ENCODE assay signal across 17 cellular contexts in the genomic region with DNA sequence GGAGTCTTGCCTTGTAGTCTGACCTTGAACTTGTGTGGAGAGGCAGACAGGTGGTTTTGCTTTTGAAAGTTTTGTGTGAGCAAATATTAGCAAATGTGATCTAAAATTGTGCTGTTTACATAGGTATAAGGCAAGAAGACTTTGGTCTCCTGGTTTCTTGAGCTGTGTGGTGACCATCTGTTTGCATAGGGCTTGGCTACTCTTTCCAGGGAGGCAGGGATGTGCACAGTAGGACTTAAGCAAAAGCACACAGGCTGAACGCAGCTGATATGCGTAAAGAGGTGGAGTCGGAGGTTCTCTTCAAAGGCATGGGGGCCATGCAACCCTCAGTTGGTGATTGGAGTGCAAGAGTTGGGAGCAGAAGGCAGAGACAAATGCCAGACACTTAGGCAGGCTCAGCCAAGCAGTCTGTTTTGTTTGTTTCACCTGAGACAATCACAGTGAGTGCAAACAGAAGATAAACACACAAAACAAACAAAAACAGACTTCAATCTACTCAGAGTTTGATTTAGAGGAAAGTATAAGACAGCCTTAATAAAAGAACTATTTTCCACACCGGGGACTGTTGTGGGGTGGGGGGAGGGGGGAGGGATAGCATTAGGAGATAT.
DNase-seq lines count a peak whose midpoint lies in the region; ATAC-seq, FAIRE-seq and TF ChIP-seq lines count a peak whose summit lies in the region.
"Had no signal": no experiment of that assay in that cellular context is flagged by ENCODE, and none has a peak within 500 bp of the region (broad histone marks: within the 10 kb centered on the region; RNA-seq: fewer than 3 reads in every experiment).

No MANE protein-coding gene starts in this region.

- CTCF ChIA-PET in H1 (lab: Charles Lee; ENCODE audit: partially characterized antibody) = no interaction called here

- POLR2A ChIA-PET in H1 (lab: Charles Lee; ENCODE audit: partially characterized antibody) = no interaction called here

- peaks cover 0 to 2% of the 10 kb centered on the region in 2 experiments; a peak in 2 of 5 replicates for H3K9me3 Mint-ChIP-seq in H9
- peaks cover 9% of the 10 kb centered on the region for H3K9me3 Mint-ChIP-seq in stimulated activated memory B cell treated with anti-CD40 and anti-IgM and Interleukin-4, amounts not matched to agents 10 μg/mL and 1 μg/mL and 100 μg/mL, for 72 hours

- no peaks in the 10 kb centered on the region for H3K9me3 ChIP-seq in H9 (ENCODE audit: control insufficient read depth, low read depth, low read length)
- no peaks in the 10 kb centered on the region for H3K9me3 ChIP-seq in H1 (ENCODE audit: insufficient read depth in 2 of 2, low read depth in 1 of 2, low read length in 1 of 2)
- no peaks in the 10 kb centered on the region for H3K9me3 ChIP-seq in esophagus muscularis mucosa
- H3K9me3 ChIP-seq: BLaER1 treated with 17β-estradiol and CSF1 and Interleukin-3, amounts not matched to agents 10 nM and 100 nM had no signal

- no peak overlapping the region for H4K91ac ChIP-seq in H9 (ENCODE audit: insufficient read length, low read depth, low read length)
- H4K91ac ChIP-seq in H1 (replicated peaks; ENCODE audit: insufficient read length, low read length) = no peak overlapping the region

- no peak for FAIRE-seq in H1 (lab: Jason Lieb, UNC)
- FAIRE-seq: GM12891, K562 had no signal

- H3K4me1 Mint-ChIP-seq in H9 = peaks cover 3 to 4% of the 10 kb centered on the region in 2 experiments; a peak in 3 of 4 replicates
- no peaks in the 10 kb centered on the region for H3K4me1 Mint-ChIP-seq in stimulated activated memory B cell treated with anti-CD40 and anti-IgM and Interleukin-4, amounts not matched to agents 10 μg/mL and 1 μg/mL and 100 μg/mL, for 72 hours

- TF ChIP-seq CTCF in H9 (conservative IDR thresholded peaks at IDR 0.05) = no peak
- no peak for TF ChIP-seq CTCF in H1 (IDR thresholded peaks at IDR 0.05; ENCODE audit: control extremely low read depth in 1 of 3, insufficient read depth in 1 of 3, low read depth in 1 of 3, low read length in 3 of 3)
- TF ChIP-seq CTCF in esophagus muscularis mucosa (IDR thresholded peaks at IDR 0.05) = no peak

- no peak overlapping the region for H4K8ac ChIP-seq in H9 (replicated peaks; ENCODE audit: insufficient read length, low read depth, low read length)
- no peak overlapping the region for H4K8ac ChIP-seq in H1 (ENCODE audit: extremely low read depth, insufficient read depth, low read length)

- H3K4me3 Mint-ChIP-seq in H9 = no peak overlapping the region
- H3K4me3 Mint-ChIP-seq in stimulated activated memory B cell treated with anti-CD40 and anti-IgM and Interleukin-4, amounts not matched to agents 10 μg/mL and 1 μg/mL and 100 μg/mL, for 72 hours = no peak overlapping the region
- H3K4me3 Mint-ChIP-seq: CD4-positive, alpha-beta T cell had no signal

- H3K27me3 Mint-ChIP-seq in H9 (ENCODE audit: low read depth) = no peaks in the 10 kb centered on the region
- no peaks in the 10 kb centered on the region for H3K27me3 Mint-ChIP-seq in stimulated activated memory B cell treated with anti-CD40 and anti-IgM and Interleukin-4, amounts not matched to agents 10 μg/mL and 1 μg/mL and 100 μg/mL, for 72 hours
- H3K27me3 Mint-ChIP-seq: CD4-positive, alpha-beta T cell had no signal

- no CpG with 5 or more reads among the region's 4 CpGs for WGBS in H9 (ENCODE audit: extremely low coverage, insufficient read length, low lambda C conversion rate)
- 87% methylated on average over 4 of the region's 4 CpGs; no CpG with 5 or more reads in 1 of the 2 experiments for WGBS in H1 (ENCODE audit: extremely low coverage in 1 of 2, insufficient coverage in 1 of 2, insufficient read length in 1 of 2, insufficient replicate concordance in 2 of 2, low coverage in 1 of 2, low lambda C conversion rate in 2 of 2, missing lambda C conversion rate in 1 of 2), 2 experiments
- 78% methylated on average over 4 of the region's 4 CpGs for WGBS in esophagus muscularis mucosa

- H3K4me3 ChIP-seq in H1 (ENCODE audit: extremely low read depth in 1 of 4, insufficient read depth in 2 of 4, low read depth in 3 of 4, low read length in 4 of 4) (no peak overlapping the region), esophagus muscularis mucosa (no peak overlapping the region)
- H3K4me3 ChIP-seq: BLaER1 treated with 17β-estradiol and CSF1 and Interleukin-3, amounts not matched to agents 10 nM and 100 nM; GM23248; K562 had no signal

- DNase-seq in NCI-H510A treated with DMSO at 0.1 percent for 48 hours (lab: John Stamatoyannopoulos, UW) (peak; percentile 12), NCI-H510A (lab: John Stamatoyannopoulos, UW) (no peak), H9 (no peak), H1 (ENCODE audit: low read depth in 1 of 2, low spot score in 2 of 2) (no peak), NCI-H2227 (lab: John Stamatoyannopoulos, UW; ENCODE audit: unreplicated experiment) (no peak), esophagus muscularis mucosa (ENCODE audit: extremely low spot score) (no peak)
- DNase-seq: ACHN; Calu3; CD4-positive, alpha-beta T cell; DMS 273 treated with DMSO at 0.1 percent for 48 hours; GM23248; H7 had no signal

- H3K4ac ChIP-seq in H9 (ENCODE audit: low read depth, low read length) = no peak overlapping the region; the same call in 1 of the 2 replicates
- no peak overlapping the region for H3K4ac ChIP-seq in H1 (replicated peaks; ENCODE audit: insufficient read length, low read depth, low read length)

- H3K9ac ChIP-seq in H9 (ENCODE audit: extremely low read depth, insufficient read length, low read length) (no peak overlapping the region), H1 (replicated peaks in 1 of 4; ENCODE audit: extremely low read depth in 1 of 4, low read depth in 3 of 4, low read length in 3 of 4) (no peak overlapping the region)
- H3K9ac ChIP-seq: BLaER1 treated with 17β-estradiol and CSF1 and Interleukin-3, amounts not matched to agents 10 nM and 100 nM; GM23248 had no signal

- H3K27me3 ChIP-seq in H9 (ENCODE audit: insufficient read depth, low read length) = no peaks in the 10 kb centered on the region
- H3K27me3 ChIP-seq in H1 (replicated peaks in 1 of 4; ENCODE audit: control insufficient read depth in 3 of 4, extremely low read depth in 1 of 4, insufficient read depth in 3 of 4, low read length in 3 of 4) = no peaks in the 10 kb centered on the region
- no peaks in the 10 kb centered on the region for H3K27me3 ChIP-seq in esophagus muscularis mucosa
- H3K27me3 ChIP-seq: BLaER1 treated with 17β-estradiol and CSF1 and Interleukin-3, amounts not matched to agents 10 nM and 100 nM had no signal

- H3K79me1 ChIP-seq in H9 (ENCODE audit: insufficient read depth, low read depth, low read length, poor library complexity, severe bottlenecking) (no peaks in the 10 kb centered on the region), H1 (ENCODE audit: low read depth, low read length) (no peaks in the 10 kb centered on the region)

- H3K23me2 ChIP-seq in H9 (ENCODE audit: insufficient read length, low read depth, low read length, poor library complexity, severe bottlenecking) = no peaks in the 10 kb centered on the region
- peaks cover 5% of the 10 kb centered on the region; the same call in 1 of the 2 replicates for H3K23me2 ChIP-seq in H1 (ENCODE audit: low read depth, low read length)

- H4K5ac ChIP-seq in H9 (ENCODE audit: insufficient read length, low read depth, low read length) (no peak overlapping the region), H1 (ENCODE audit: insufficient read length, low read depth, low read length) (no peak overlapping the region)

- no peak overlapping the region for H2BK20ac ChIP-seq in H9 (ENCODE audit: low read depth, low read length, poor library complexity, severe bottlenecking)
- no peak overlapping the region for H2BK20ac ChIP-seq in H1 (ENCODE audit: low read length)

- H3K23ac ChIP-seq in H9 (ENCODE audit: insufficient read length, low read depth, low read length) = no peak overlapping the region
- H3K23ac ChIP-seq in H1 (ENCODE audit: insufficient read length) = no peak overlapping the region

- H3K79me2 ChIP-seq in H9 (ENCODE audit: insufficient read depth, low read length) = no peaks in the 10 kb centered on the region
- H3K79me2 ChIP-seq in H1 (ENCODE audit: control insufficient read depth in 1 of 2, insufficient read depth in 2 of 2, low read length in 2 of 2) = no peaks in the 10 kb centered on the region; a peak in 1 of 4 replicates

- H2AK5ac ChIP-seq in H9 (ENCODE audit: insufficient read length, low read length) (no peak overlapping the region), H1 (ENCODE audit: low read depth, low read length) (no peak overlapping the region)

- TF ChIP-seq RAD21 in H1 (IDR thresholded peaks at IDR 0.05 in 1 of 2, conservative IDR thresholded peaks at IDR 0.05 in 1 of 2; ENCODE audit: low read depth in 2 of 2, low read length in 2 of 2) = no peak

- H3K56ac ChIP-seq in H9 (ENCODE audit: insufficient read length, low read depth, low read length) (no peak overlapping the region), H1 (replicated peaks; ENCODE audit: insufficient read length, low read depth, low read length) (no peak overlapping the region)

- no peak for TF ChIP-seq EP300 in H1 (IDR thresholded peaks at IDR 0.05; ENCODE audit: borderline replicate concordance in 1 of 2, low read depth in 2 of 2, low read length in 2 of 2)
- no peak for TF ChIP-seq EP300 in esophagus muscularis mucosa (IDR thresholded peaks at IDR 0.05)

- H3K36me3 ChIP-seq in H1 (ENCODE audit: control insufficient read depth in 2 of 4, insufficient read depth in 4 of 4, low read length in 3 of 4) = no peaks in the 10 kb centered on the region
- H3K36me3 ChIP-seq in esophagus muscularis mucosa = no peaks in the 10 kb centered on the region
- H3K36me3 ChIP-seq: BLaER1 treated with 17β-estradiol and CSF1 and Interleukin-3, amounts not matched to agents 10 nM and 100 nM had no signal

- TF ChIP-seq POLR2A in H1 (IDR thresholded peaks at IDR 0.05; ENCODE audit: control extremely low read depth in 1 of 2, low read depth in 2 of 2, low read length in 2 of 2) = no peak
- TF ChIP-seq POLR2A in esophagus muscularis mucosa (IDR thresholded peaks at IDR 0.05; ENCODE audit: low read depth) = no peak

- 0 out of 2 replicates have a peak overlapping the region, but pooled peaks have one; percentile 42 for H3K14ac ChIP-seq in H9 (ENCODE audit: insufficient read depth, low read length)
- H3K14ac ChIP-seq in H1 (ENCODE audit: insufficient read length) = no peak overlapping the region

- no peak overlapping the region for H3T11ph ChIP-seq in H9 (ENCODE audit: low read length)

- intact Hi-C loops in esophagus muscularis mucosa (cut with DNase I) = no loop called here

- H3K18ac ChIP-seq in H9 (ENCODE audit: insufficient read length, low read depth, low read length) = no peak overlapping the region
- H3K18ac ChIP-seq in H1 (ENCODE audit: extremely low read depth, low read length) = no peak overlapping the region

- no peaks in the 10 kb centered on the region for H4K20me1 ChIP-seq in H9 (ENCODE audit: control insufficient read depth, insufficient read depth, insufficient read length)
- peaks cover 0 to 1% of the 10 kb centered on the region in 2 experiments for H4K20me1 ChIP-seq in H1 (replicated peaks in 1 of 2; ENCODE audit: control insufficient read depth in 1 of 2, insufficient read depth in 2 of 2, low read length in 2 of 2)
- H4K20me1 ChIP-seq: BLaER1 treated with 17β-estradiol and CSF1 and Interleukin-3, amounts not matched to agents 10 nM and 100 nM had no signal

- no peaks in the 10 kb centered on the region for H3K4me1 ChIP-seq in H9 (ENCODE audit: insufficient read depth, low read length)
- H3K4me1 ChIP-seq in H1 (replicated peaks in 1 of 4; ENCODE audit: control insufficient read depth in 3 of 4, insufficient read depth in 4 of 4, low read length in 3 of 4) = peaks cover 0 to 2% (median 0%) of the 10 kb centered on the region in 4 experiments; a peak in 1 of 7 replicates
- no peaks in the 10 kb centered on the region for H3K4me1 ChIP-seq in esophagus muscularis mucosa
- H3K4me1 ChIP-seq: BLaER1 treated with 17β-estradiol and CSF1 and Interleukin-3, amounts not matched to agents 10 nM and 100 nM had no signal

- H2BK5ac ChIP-seq in H9 (ENCODE audit: insufficient read length, low read length) (no peak overlapping the region), H1 (ENCODE audit: low read depth, low read length) (no peak overlapping the region)

- H3K27ac Mint-ChIP-seq in H9 = no peak overlapping the region
- no peak overlapping the region for H3K27ac Mint-ChIP-seq in stimulated activated memory B cell treated with anti-CD40 and anti-IgM and Interleukin-4, amounts not matched to agents 10 μg/mL and 1 μg/mL and 100 μg/mL, for 72 hours
- H3K27ac Mint-ChIP-seq: CD4-positive, alpha-beta T cell had no signal

- H2BK15ac ChIP-seq in H9 (ENCODE audit: low read depth, low read length) (no peak overlapping the region), H1 (ENCODE audit: low read length) (no peak overlapping the region)

- H3K27ac ChIP-seq in H9 (ENCODE audit: insufficient read length, low read depth, low read length) = no peak overlapping the region
- no peak overlapping the region; the same call in 1 of the 2 replicates for H3K27ac ChIP-seq in H1 (ENCODE audit: low read depth, low read length)
- H3K27ac ChIP-seq in esophagus muscularis mucosa (replicated peaks in 1 of 4) = no peak overlapping the region
- H3K27ac ChIP-seq: BLaER1 treated with 17β-estradiol and CSF1 and Interleukin-3, amounts not matched to agents 10 nM and 100 nM; GM23248; HL-60 had no signal

- no peak overlapping the region for H2BK120ac ChIP-seq in H9 (ENCODE audit: low read depth, low read length, poor library complexity, severe bottlenecking)
- H2BK120ac ChIP-seq in H1 (replicated peaks; ENCODE audit: low read depth, low read length) = no peak overlapping the region

- no peak overlapping the region for H2AFZ ChIP-seq in H9 (ENCODE audit: low read length)
- peak overlapping the region; percentile 85; the same call in 1 of the 2 replicates for H2AFZ ChIP-seq in H1 (ENCODE audit: low read length)
- H2AFZ ChIP-seq: GM23248 had no signal

- ATAC-seq in stimulated activated memory B cell treated with anti-CD40 and anti-IgM and Interleukin-4, amounts not matched to agents 10 μg/mL and 1 μg/mL and 100 μg/mL, for 72 hours = no peak
- ATAC-seq: K562 had no signal

- H3K4me2 ChIP-seq in H9 (ENCODE audit: insufficient read depth, insufficient read length, low read length) (no peak overlapping the region), H1 (ENCODE audit: insufficient read depth in 1 of 2, low read depth in 2 of 2, low read length in 2 of 2) (no peak overlapping the region)
- H3K4me2 ChIP-seq: BLaER1 treated with 17β-estradiol and CSF1 and Interleukin-3, amounts not matched to agents 10 nM and 100 nM had no signal

- H2BK12ac ChIP-seq in H9 (ENCODE audit: insufficient read length, low read depth, low read length) = no peak overlapping the region
- H2BK12ac ChIP-seq in H1 (ENCODE audit: low read depth, low read length) = no peak overlapping the region

- no peaks in the 10 kb centered on the region for H3K36me3 Mint-ChIP-seq in H9 (ENCODE audit: insufficient read depth in 1 of 3, low read depth in 3 of 3)
- H3K36me3 Mint-ChIP-seq in stimulated activated memory B cell treated with anti-CD40 and anti-IgM and Interleukin-4, amounts not matched to agents 10 μg/mL and 1 μg/mL and 100 μg/mL, for 72 hours = no peaks in the 10 kb centered on the region
